10 cellular contexts compared by ENCODE assay signal in genomic region chr3:130094491-130094938, GRCh38. TPM values are rescaled to one million over a fixed set of nuclear protein-coding genes. Genes with fewer than 3 reads are reported as not detected.
DNase-seq lines count a peak whose midpoint lies in the region; ATAC-seq and TF ChIP-seq lines count a peak whose summit lies in the region.
"Not testable (repeated sequence)": the region's sequence is repeated elsewhere in the genome, so short reads cannot be mapped to it uniquely, and the experiment has no call there.
"Had no signal": no experiment of that assay in that cellular context is flagged by ENCODE, and none has a peak within 500 bp of the region (broad histone marks: within the 10 kb centered on the region; RNA-seq: fewer than 3 reads in every experiment).

No MANE protein-coding gene starts in this region.

- not testable (repeated sequence) for H3K36me3 Mint-ChIP-seq in activated CD4-positive, alpha-beta T cell treated with anti-CD3 and anti-CD28 coated beads for 36 hours (ENCODE audit: low read depth)

- H2AFZ ChIP-seq in PC-3 (ENCODE audit: low read length): not testable (repeated sequence)
- H2AFZ ChIP-seq in neuronal stem cell (ENCODE audit: low read length): peak overlapping the region; percentile 56

- not testable (repeated sequence) for H2BK5ac ChIP-seq in neuronal stem cell (ENCODE audit: low read length)

- not testable (repeated sequence) for H3K79me1 ChIP-seq in neuronal stem cell (ENCODE audit: low read depth, low read length)

- H3K4me1 ChIP-seq in PC-3 (ENCODE audit: insufficient read depth, low read length); neuronal stem cell (ENCODE audit: control insufficient read depth in 2 of 2, insufficient read depth in 1 of 2, low read depth in 1 of 2, low read length in 2 of 2): not testable (repeated sequence)

- H3K9ac ChIP-seq in PC-3 (ENCODE audit: low read length); neuronal stem cell (ENCODE audit: low read depth, low read length, poor library complexity): not testable (repeated sequence)

- not testable (repeated sequence) for H4K8ac ChIP-seq in neuronal stem cell (ENCODE audit: low read depth, low read length)

- H3K27ac Mint-ChIP-seq in activated CD4-positive, alpha-beta T cell treated with anti-CD3 and anti-CD28 coated beads for 36 hours: not testable (repeated sequence)
- peak overlapping the region in 1 of 2 donors; percentile 74 for H3K27ac Mint-ChIP-seq in stimulated activated naive CD8-positive, alpha-beta T cell treated with anti-CD3 and anti-CD28 coated beads, Interleukin-15, amount 100 ng/mL, for 72 hours

- peaks cover 26% of the 10 kb centered on the region for H3K4me1 Mint-ChIP-seq in activated CD4-positive, alpha-beta T cell treated with anti-CD3 and anti-CD28 coated beads for 36 hours
- H3K4me1 Mint-ChIP-seq in stimulated activated naive CD8-positive, alpha-beta T cell treated with anti-CD3 and anti-CD28 coated beads, Interleukin-15, amount 100 ng/mL, for 72 hours: peaks cover 56% of the 10 kb centered on the region

- POLR2A ChIA-PET in PC-3 (lab: Charles Lee; ENCODE audit: unreplicated experiment); activated CD4-positive, alpha-beta T cell treated with anti-CD3 and anti-CD28 coated beads for 36 hours (lab: Charles Lee): not testable (repeated sequence)

- CTCF ChIA-PET in PC-3 (lab: Charles Lee): not testable (repeated sequence)
- CTCF ChIA-PET in activated CD4-positive, alpha-beta T cell treated with anti-CD3 and anti-CD28 coated beads for 36 hours (lab: Charles Lee): interaction anchor here (1.4 kb wide), 1 partner anchor 12 kb away, joined by 7 read pairs; no protein-coding TSS in a partner anchor

- not testable (repeated sequence) for H2AK5ac ChIP-seq in neuronal stem cell (ENCODE audit: low read depth, low read length)

- H3K18ac ChIP-seq in neuronal stem cell (ENCODE audit: low read length): peak overlapping the region; percentile 52

- not testable (repeated sequence) for H2BK120ac ChIP-seq in neuronal stem cell (ENCODE audit: low read depth, low read length)

- DNase-seq in Daoy (ENCODE audit: low read depth) (peak; percentile 15), PC-3 (peak; percentile 25), germinal center (ENCODE audit: low spot score) (peak; percentile 39)
- peak; percentile 63 for DNase-seq in activated CD4-positive, alpha-beta T cell treated with anti-CD3 and anti-CD28 coated beads for 36 hours
- DNase-seq in activated naive CD4-positive, alpha-beta T cell treated with Interleukin-2 at 50 U/mL for 16 hours: peak; percentile 49
- not testable (repeated sequence) for DNase-seq in neuronal stem cell (ENCODE audit: low spot score)
- peak; percentile 36 to 43 for DNase-seq in stimulated activated naive CD8-positive, alpha-beta T cell treated with anti-CD3 and anti-CD28 coated beads, Interleukin-15, amount 100 ng/mL, for 72 hours

- not testable (repeated sequence) for H3F3A ChIP-seq in PC-3 (ENCODE audit: low read length, unreplicated experiment)

- intact Hi-C loops in PC-3 (cut with micrococcal nuclease): not testable (repeated sequence)
- intact Hi-C loops in activated CD4-positive, alpha-beta T cell treated with anti-CD3 and anti-CD28 coated beads for 36 hours (cut with DNase I, micrococcal nuclease): loop anchor here in 1 of 2 experiments (1.0 to 10.0 kb wide), 3 partner anchors 17 to 780 kb away; a partner anchor contains a TSS

- H3K4me3 Mint-ChIP-seq in activated CD4-positive, alpha-beta T cell treated with anti-CD3 and anti-CD28 coated beads for 36 hours: peak overlapping the region; percentile 47
- peak overlapping the region; percentile 22 to 78 for H3K4me3 Mint-ChIP-seq in stimulated activated naive CD8-positive, alpha-beta T cell treated with anti-CD3 and anti-CD28 coated beads, Interleukin-15, amount 100 ng/mL, for 72 hours

- not testable (repeated sequence) for H3K79me2 ChIP-seq in PC-3 (ENCODE audit: low read length)

- not testable (repeated sequence) for H3K9me3 ChIP-seq in KOPT-K1 (ENCODE audit: insufficient read depth, low read length, poor library complexity, severe bottlenecking); PC-3 (ENCODE audit: low read length); neuronal stem cell (replicated peaks in 1 of 2; ENCODE audit: control insufficient read depth in 2 of 2, insufficient read depth in 1 of 2, low read depth in 1 of 2, low read length in 2 of 2)

- not testable (repeated sequence) for TF ChIP-seq CTCF in PC-3 (conservative IDR thresholded peaks at IDR 0.05; ENCODE audit: low read depth, low read length)

- H3K4ac ChIP-seq in neuronal stem cell (ENCODE audit: low read length): not testable (repeated sequence)

- H3K36me3 ChIP-seq in KOPT-K1 (ENCODE audit: insufficient read depth, low read length); PC-3 (ENCODE audit: low read depth, low read length); neuronal stem cell (replicated peaks in 1 of 2; ENCODE audit: control insufficient read depth in 2 of 2, insufficient read depth in 2 of 2, low read length in 2 of 2): not testable (repeated sequence)

- not testable (repeated sequence) for H3K14ac ChIP-seq in neuronal stem cell (ENCODE audit: low read length)

- H3K27me3 Mint-ChIP-seq in activated CD4-positive, alpha-beta T cell treated with anti-CD3 and anti-CD28 coated beads for 36 hours; stimulated activated naive CD8-positive, alpha-beta T cell treated with anti-CD3 and anti-CD28 coated beads, Interleukin-15, amount 100 ng/mL, for 72 hours: not testable (repeated sequence)

- not testable (repeated sequence) for H3K4me3 ChIP-seq in PC-3 (ENCODE audit: low read length); neuronal stem cell (ENCODE audit: low read length in 2 of 2)

- ATAC-seq in PC-3; activated CD4-positive, alpha-beta T cell treated with anti-CD3 and anti-CD28 coated beads for 36 hours; stimulated activated naive CD8-positive, alpha-beta T cell treated with anti-CD3 and anti-CD28 coated beads, Interleukin-15, amount 100 ng/mL, for 72 hours: not testable (repeated sequence)

- not testable (repeated sequence) for H3K9me3 Mint-ChIP-seq in activated CD4-positive, alpha-beta T cell treated with anti-CD3 and anti-CD28 coated beads for 36 hours (ENCODE audit: low read depth); stimulated activated naive CD8-positive, alpha-beta T cell treated with anti-CD3 and anti-CD28 coated beads, Interleukin-15, amount 100 ng/mL, for 72 hours

- not testable (repeated sequence) for H3K27me3 ChIP-seq in PC-3 (ENCODE audit: low read length); neuronal stem cell (ENCODE audit: control insufficient read depth in 3 of 3, insufficient read depth in 3 of 3, low read depth in 1 of 3, low read length in 3 of 3)

- not testable (repeated sequence) for H3K4me2 ChIP-seq in PC-3 (ENCODE audit: low read length); neuronal stem cell (ENCODE audit: insufficient read depth, low read length, poor library complexity, severe bottlenecking)

- peak overlapping the region; percentile 81 for H3K27ac ChIP-seq in KOPT-K1 (ENCODE audit: low read depth, low read length, poor library complexity, severe bottlenecking)
- not testable (repeated sequence) for H3K27ac ChIP-seq in PC-3 (ENCODE audit: low read length); neuronal stem cell (replicated peaks; ENCODE audit: low read length)

- not testable (repeated sequence) for H2BK15ac ChIP-seq in neuronal stem cell (ENCODE audit: low read length)

- BruUV-seq in PC-3 (replicated peaks; lab: Mats Ljungman, UMichigan): not testable (repeated sequence)

- WGBS in neuronal stem cell (ENCODE audit: extremely low coverage in 2 of 2, insufficient read length in 2 of 2, insufficient replicate concordance in 1 of 2), 2 donors: no CpG with 5 or more reads among the region's 11 CpGs

- not testable (repeated sequence) for H3K23ac ChIP-seq in neuronal stem cell (ENCODE audit: low read depth, low read length, poor library complexity)

- H4K91ac ChIP-seq in neuronal stem cell (ENCODE audit: low read depth, low read length, poor library complexity): not testable (repeated sequence)

- not testable (repeated sequence) for H4K20me1 ChIP-seq in PC-3 (ENCODE audit: low read length)

- not testable (repeated sequence) for H3K9me2 ChIP-seq in PC-3 (replicated peaks; ENCODE audit: low read length)

- H2BK12ac ChIP-seq in neuronal stem cell (ENCODE audit: low read length): not testable (repeated sequence)

RNA-seq across cellular contexts. Expression of gene ALG1L2, which starts 12.9 kb away (rescaled TPM):
- not detected in 2 replicates for total RNA-seq in Daoy (2014; rRNA removed; shearing (Covaris generic))
- total RNA-seq in PC-3 (2014; rRNA removed): not detected in 2 replicates
- under 1 TPM in 1 of 2 experiments, not detected in 1; 0.71 TPM for total RNA-seq in activated CD4-positive, alpha-beta T cell treated with anti-CD3 and anti-CD28 coated beads for 36 hours
- polyA plus RNA-seq in neuronal stem cell (2013, experiment 1 of 2): not detected
- polyA plus RNA-seq in neuronal stem cell (2013, experiment 2 of 2): 0.11 TPM
- total RNA-seq: frontal cortex, vagina had no signal
